9 cellular contexts compared by ENCODE assay signal in the genomic region with DNA sequence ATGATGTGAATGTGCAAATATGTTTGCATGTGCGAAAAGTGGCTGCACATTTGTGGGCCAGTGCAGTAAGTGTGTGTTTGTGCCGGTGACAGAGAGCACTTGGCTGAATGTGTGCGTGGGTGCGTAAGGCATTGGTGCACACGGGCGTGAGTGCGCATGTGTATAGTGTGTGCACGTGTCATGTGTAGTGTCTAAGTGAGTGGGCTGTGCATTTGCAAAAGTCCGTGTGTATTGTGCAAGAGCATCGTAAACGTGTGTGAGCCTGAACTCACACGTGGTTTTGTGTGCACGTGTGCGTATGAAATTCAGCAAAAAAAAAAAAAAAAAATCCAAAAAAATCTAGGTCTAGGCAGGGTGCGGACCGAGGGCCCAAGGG. TPM values are rescaled to one million over a fixed set of nuclear protein-coding genes. Genes with fewer than 3 reads are reported as not detected.
DNase-seq lines count a peak whose midpoint lies in the region; ATAC-seq and TF ChIP-seq lines count a peak whose summit lies in the region.
"Had no signal": no experiment of that assay in that cellular context is flagged by ENCODE, and none has a peak within 500 bp of the region (broad histone marks: within the 10 kb centered on the region; RNA-seq: fewer than 3 reads in every experiment).

No MANE protein-coding gene starts in this region.

- H3K9me3 ChIP-seq in ascending aorta, result no peaks in the 10 kb centered on the region

- H3K4me1 ChIP-seq in ascending aorta, result peaks cover 7 to 13% of the 10 kb centered on the region in 2 donors

- H3K4me3 ChIP-seq in ascending aorta, result peak overlapping the region; percentile 46 to 61
- H3K4me3 ChIP-seq: K562 had no signal

- peak overlapping the region; percentile 21 for H3K4me3 Mint-ChIP-seq in natural killer cell

- ATAC-seq in GM18511 (IDR thresholded peaks at IDR 0.05; ENCODE audit: unreplicated experiment), result peak; percentile 28
- ATAC-seq in HG02981 (IDR thresholded peaks at IDR 0.05; ENCODE audit: unreplicated experiment), result peak; percentile 17
- ATAC-seq in natural killer cell, result peak in 2 of 3 donors; percentile 7 to 12

- peaks cover 61 to 85% of the 10 kb centered on the region in 2 donors for H3K27me3 Mint-ChIP-seq in natural killer cell (ENCODE audit: low read depth in 2 of 2)

- TF ChIP-seq CTCF in ascending aorta (IDR thresholded peaks at IDR 0.05), result no peak
- no peak for TF ChIP-seq CTCF in natural killer cell (IDR thresholded peaks at IDR 0.05)

- DNase-seq in ascending aorta (ENCODE audit: low spot score in 2 of 2), result no peak
- DNase-seq in natural killer cell, result no peak
- no peak for DNase-seq in EL
- DNase-seq in NCI-H2227 (lab: John Stamatoyannopoulos, UW; ENCODE audit: unreplicated experiment), result no peak
- DNase-seq in NCI-H1048 (lab: John Stamatoyannopoulos, UW), result no peak
- no peak for DNase-seq in KBM-7

- no peaks in the 10 kb centered on the region for H3K36me3 ChIP-seq in ascending aorta

- H3K27ac ChIP-seq in ascending aorta, result no peak overlapping the region

- H3K9me3 Mint-ChIP-seq in natural killer cell, result no peaks in the 10 kb centered on the region

- in situ Hi-C loops in KBM-7 (cut with MboI; ENCODE audit: low pct_unique_long_range_greater_than_20kb, low sequenced_read_pairs), result loop anchor here (25.0 kb wide), 2 partner anchors 419 to 944 kb away; no protein-coding TSS in a partner anchor

- peaks cover 16 to 20% of the 10 kb centered on the region in 2 donors for H3K4me1 Mint-ChIP-seq in natural killer cell

- peaks cover 6% of the 10 kb centered on the region for H3K36me3 Mint-ChIP-seq in natural killer cell

- no peak overlapping the region for H3K27ac Mint-ChIP-seq in natural killer cell

- H3K27me3 ChIP-seq in ascending aorta, result no peaks in the 10 kb centered on the region

- intact Hi-C loops in ascending aorta (cut with DNase I), result loop anchor here (1.0 to 10.0 kb wide), 5 partner anchors 411 to 1251 kb away; a partner anchor contains a TSS
- intact Hi-C loops in natural killer cell (cut with micrococcal nuclease), result loop anchor here (10.0 kb wide), 1 partner anchor 931 kb away; no protein-coding TSS in a partner anchor

RNA-seq across cellular contexts. Expression of a gene that starts 6.5 kb away (rescaled TPM):
- total RNA-seq in ascending aorta (93.6 TPM), natural killer cell (1 to 10 TPM in 1 of 3 donors, under 1 TPM in 2; 0.29 to 1.5 (median 0.35) TPM)

Comparison
In these comparisons a context has a peak if more than half of its experiments do, and no peak if none do; other contexts are left out.
1. RNA of a gene that starts 6.5 kb away (total RNA-seq): 93.6 TPM in ascending aorta (single experiment); 0.29 to 1.5 TPM in natural killer cell; every median in the first group is over 10 times any median in the second.
2. Peak in every context shown above with its lines, with median percentiles within 50 percentile points of each other: ATAC-seq.